ENCODE assay signal across 8 cellular contexts in the genomic region with DNA sequence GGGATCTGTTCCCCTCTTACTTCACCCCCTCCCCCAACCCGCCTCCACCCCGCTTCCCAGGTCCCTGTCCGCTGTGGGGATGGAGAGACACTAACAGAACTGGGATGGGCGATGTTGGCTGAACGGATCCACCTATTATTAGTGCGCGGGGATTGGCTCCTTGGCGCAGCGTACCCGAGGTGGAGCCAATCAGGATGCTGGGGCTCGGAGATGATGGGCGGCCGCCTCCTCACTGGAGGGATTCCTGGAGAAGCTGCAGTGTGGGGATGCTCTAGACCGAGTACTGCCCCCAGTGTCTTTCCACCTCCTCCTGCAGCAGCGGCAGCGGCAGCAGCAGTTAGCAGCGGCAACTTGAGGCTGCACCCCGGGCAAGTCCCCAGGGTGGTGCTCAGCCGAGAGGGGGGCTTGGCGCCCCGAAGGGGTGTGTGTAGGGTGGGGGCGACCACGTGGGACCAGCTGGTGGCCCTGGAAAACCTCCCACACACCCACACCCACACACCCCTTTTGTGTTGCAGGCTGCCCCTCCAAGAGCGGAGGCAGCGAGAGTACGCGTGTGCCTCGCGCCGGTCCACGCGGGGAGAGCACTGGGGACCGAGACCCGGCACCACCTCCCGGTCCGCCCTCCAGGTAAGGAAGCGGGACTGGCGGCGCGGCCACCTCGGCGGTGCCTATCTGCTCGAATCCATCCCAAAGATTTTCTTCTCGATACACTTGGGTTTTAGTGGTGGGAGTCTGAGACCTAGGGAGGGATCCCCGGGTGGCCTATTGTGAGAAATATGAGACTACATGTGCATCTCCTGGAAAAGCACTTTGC. TPM values are rescaled to one million over a fixed set of nuclear protein-coding genes. Genes with fewer than 3 reads are reported as not detected.
A peak's percentile ranks its signal among the peaks of the same experiment; 100 is the strongest.
DNase-seq lines count a peak whose midpoint lies in the region; ATAC-seq and TF ChIP-seq lines count a peak whose summit lies in the region.

SYT1 (plus strand) TSS at position 292 of the 814 bp plus-strand sequence.

- H3K4me1 Mint-ChIP-seq in IgD-negative memory B cell, result peaks cover 7 to 20% (median 8%) of the 10 kb centered on the region in 3 donors
- peaks cover 19% of the 10 kb centered on the region for H3K4me1 Mint-ChIP-seq in nephron

- no peaks in the 10 kb centered on the region for H3K79me2 ChIP-seq in ACC112 (ENCODE audit: control insufficient read depth, insufficient read depth, low read length, unreplicated experiment)

- in situ Hi-C loops in SK-MEL-5 (cut with HindIII; ENCODE audit: low pct_unique_long_range_greater_than_20kb, low sequenced_read_pairs), result no loop called here

- ATAC-seq in GM19035 (IDR thresholded peaks at IDR 0.05; ENCODE audit: unreplicated experiment) (peak; percentile 39), HG03469 (IDR thresholded peaks at IDR 0.05; ENCODE audit: unreplicated experiment) (no peak)

- peak within 1 kb of the TSS; percentile 45 for H3K27ac ChIP-seq in ACC112 (ENCODE audit: low read depth, low read length)

- H3K4me1 ChIP-seq in ACC112 (ENCODE audit: control insufficient read depth, insufficient read depth, low read length, unreplicated experiment), result no peaks in the 10 kb centered on the region

- no peak for TF ChIP-seq CTCF in fibroblast of pulmonary artery (IDR thresholded peaks at IDR 0.05; ENCODE audit: low read length, missing control alignments)
- no peak for TF ChIP-seq CTCF in nephron (IDR thresholded peaks at IDR 0.05; ENCODE audit: unreplicated experiment in 3 of 3)

- peak within 1 kb of the TSS; percentile 89 to 96 (median 96) for H3K4me3 Mint-ChIP-seq in IgD-negative memory B cell
- peak within 1 kb of the TSS; percentile 92 to 97 (median 94) for H3K4me3 Mint-ChIP-seq in nephron

- peak within 1 kb of the TSS; percentile 99 for H2AFZ ChIP-seq in ACC112 (ENCODE audit: low read length, unreplicated experiment)

- H3K9me3 Mint-ChIP-seq in IgD-negative memory B cell (no peaks in the 10 kb centered on the region), nephron (no peaks in the 10 kb centered on the region)

- peak within 1 kb of the TSS; percentile 92 for H3K4me3 ChIP-seq in ACC112 (ENCODE audit: low read depth, low read length)
- H3K4me3 ChIP-seq in fibroblast of pulmonary artery (replicated peaks; ENCODE audit: low read depth, low read length), result peak within 1 kb of the TSS; percentile 75

- H3K27ac Mint-ChIP-seq in IgD-negative memory B cell (peak within 1 kb of the TSS; percentile 52 to 90 (median 86)), nephron (peak within 1 kb of the TSS; percentile 84 to 93 (median 85))

- DNase-seq in SK-MEL-5 (ENCODE audit: low read depth, low spot score) (peak; percentile 14), fibroblast of pulmonary artery (ENCODE audit: low read depth) (peak; percentile 86)
- DNase-seq in effector CD4-positive, alpha-beta T cell, result no peak

- H3K27me3 ChIP-seq in ACC112 (ENCODE audit: insufficient read depth, low read length), result no peaks in the 10 kb centered on the region

- H3K27me3 Mint-ChIP-seq in IgD-negative memory B cell (no peaks in the 10 kb centered on the region), nephron (ENCODE audit: low read depth) (peaks cover 11% of the 10 kb centered on the region)

- H3K36me3 Mint-ChIP-seq in IgD-negative memory B cell (no peaks in the 10 kb centered on the region), nephron (ENCODE audit: low read depth) (no peaks in the 10 kb centered on the region)

- no peaks in the 10 kb centered on the region for H3K36me3 ChIP-seq in ACC112 (ENCODE audit: insufficient read depth, low read length)

RNA-seq across cellular contexts. Expression of gene SYT1, which starts in this region (rescaled TPM):
- polyA plus RNA-seq in IgD-negative memory B cell, result 1.6 TPM
- total RNA-seq in SK-MEL-5 (2014; rRNA removed; shearing (Covaris generic)), result 0.72 TPM in 1 of 2 replicates, not detected in the other
- 0.20 and 2.0 TPM in 2 replicates for polyA plus RNA-seq in SK-MEL-5 (2015; cell fraction: cytosol; rRNA removed)
- polyA plus RNA-seq in SK-MEL-5 (2015; cell fraction: nucleus; rRNA removed), result 0.15 TPM in 1 of 2 replicates, not detected in the other
